In the genomic region with DNA sequence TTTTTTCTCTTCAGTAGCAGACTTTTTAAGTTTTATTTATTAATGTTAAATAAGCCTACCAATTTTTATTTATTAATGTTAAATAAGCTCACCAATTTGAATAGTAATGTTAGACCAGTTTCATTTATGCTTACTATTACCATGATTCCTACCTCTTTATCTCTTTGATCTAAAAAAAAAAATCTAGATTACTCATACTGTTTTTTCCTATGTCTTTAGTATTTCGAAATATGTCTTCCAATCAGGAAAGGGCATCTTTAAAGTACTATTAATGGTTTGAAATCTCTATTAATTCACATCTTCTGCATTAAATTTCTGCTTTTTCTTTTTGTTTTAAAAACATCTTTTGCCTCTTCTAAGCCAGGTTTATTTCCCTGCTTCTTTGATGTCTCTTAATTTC, we compare ENCODE assay signal across 20 cellular contexts. TPM values are rescaled to one million over a fixed set of nuclear protein-coding genes. Genes with fewer than 3 reads are reported as not detected.
DNase-seq lines count a peak whose midpoint lies in the region; ATAC-seq, FAIRE-seq and TF ChIP-seq lines count a peak whose summit lies in the region.
"Had no signal": no experiment of that assay in that cellular context is flagged by ENCODE, and none has a peak within 500 bp of the region (broad histone marks: within the 10 kb centered on the region; RNA-seq: fewer than 3 reads in every experiment).

No MANE protein-coding gene starts in this region.

- H2BK15ac ChIP-seq in mesenchymal stem cell (ENCODE audit: low read depth, poor library complexity, severe bottlenecking): no peak overlapping the region

- no peaks in the 10 kb centered on the region for H3K9me3 ChIP-seq in mesenchymal stem cell (ENCODE audit: control insufficient read depth, low read length)
- H3K9me3 ChIP-seq: esophagus squamous epithelium, heart right ventricle, thoracic aorta had no signal

- no CpG with 5 or more reads among the region's 1 CpG for WGBS in mesenchymal stem cell

- no peak overlapping the region for H3K4me3 ChIP-seq in mesenchymal stem cell (ENCODE audit: insufficient read depth in 1 of 2, low read depth in 1 of 2, low read length in 2 of 2)
- H3K4me3 ChIP-seq: esophagus squamous epithelium, heart right ventricle, lung, thoracic aorta had no signal

- peak overlapping the region; percentile 35 for H3K27ac Mint-ChIP-seq in central memory CD8-positive, alpha-beta T cell (ENCODE audit: low read depth)
- H3K27ac Mint-ChIP-seq in chondrocyte (ENCODE audit: unreplicated experiment): no peak overlapping the region
- H3K27ac Mint-ChIP-seq: activated naive CD4-positive, alpha-beta T cell treated with anti-CD3 and anti-CD28 coated beads, Interleukin-2, amount 50 U/mL, for 24 hours had no signal

- H3K27me3 ChIP-seq in mesenchymal stem cell (ENCODE audit: control insufficient read depth in 1 of 2, insufficient read depth in 1 of 2, low read length in 2 of 2): no peaks in the 10 kb centered on the region
- H3K27me3 ChIP-seq: brain microvascular endothelial cell, esophagus squamous epithelium, heart right ventricle had no signal

- H2BK5ac ChIP-seq in mesenchymal stem cell (ENCODE audit: low read depth, low read length, poor library complexity, severe bottlenecking): no peak overlapping the region

- peaks cover 27% of the 10 kb centered on the region for H3K36me3 Mint-ChIP-seq in central memory CD8-positive, alpha-beta T cell (ENCODE audit: insufficient read depth)
- peaks cover 31% of the 10 kb centered on the region for H3K36me3 Mint-ChIP-seq in chondrocyte (ENCODE audit: low read depth)

- H3K4ac ChIP-seq in mesenchymal stem cell (ENCODE audit: low read depth in 1 of 2, low read length in 2 of 2): no peak overlapping the region

- H3K4me1 ChIP-seq in mesenchymal stem cell (ENCODE audit: control insufficient read depth, insufficient read depth, low read depth, low read length): no peaks in the 10 kb centered on the region
- H3K4me1 ChIP-seq: esophagus squamous epithelium, heart right ventricle had no signal

- H3K23ac ChIP-seq in mesenchymal stem cell (ENCODE audit: low read length in 2 of 2): no peak overlapping the region

- no peak for ATAC-seq in central memory CD8-positive, alpha-beta T cell (replicated peaks; ENCODE audit: extremely low read depth, poor library complexity, severe bottlenecking)
- ATAC-seq: activated T-cell treated with anti-CD3 and anti-CD28 coated beads, Interleukin-2, amount 50 U/mL, for 4 hours; heart right ventricle; right cardiac atrium had no signal

- no peak overlapping the region for H4K8ac ChIP-seq in mesenchymal stem cell (ENCODE audit: low read length)

- H3K9ac ChIP-seq in mesenchymal stem cell (ENCODE audit: low read length): no peak overlapping the region

- H2AK5ac ChIP-seq in mesenchymal stem cell (ENCODE audit: low read length, severe bottlenecking): no peak overlapping the region

- H3K9me3 Mint-ChIP-seq in central memory CD8-positive, alpha-beta T cell: no peaks in the 10 kb centered on the region
- no peaks in the 10 kb centered on the region for H3K9me3 Mint-ChIP-seq in chondrocyte (ENCODE audit: low read depth)
- H3K9me3 Mint-ChIP-seq: activated naive CD4-positive, alpha-beta T cell treated with anti-CD3 and anti-CD28 coated beads, Interleukin-2, amount 50 U/mL, for 24 hours; activated T-cell treated with anti-CD3 and anti-CD28 coated beads, Interleukin-2, amount 50 U/mL, for 4 hours had no signal

- H3K4me1 Mint-ChIP-seq in central memory CD8-positive, alpha-beta T cell: no peaks in the 10 kb centered on the region
- H3K4me1 Mint-ChIP-seq in chondrocyte (ENCODE audit: low read depth): no peaks in the 10 kb centered on the region

- no peak overlapping the region for H3K4me3 Mint-ChIP-seq in central memory CD8-positive, alpha-beta T cell
- no peak overlapping the region for H3K4me3 Mint-ChIP-seq in chondrocyte (ENCODE audit: unreplicated experiment)
- H3K4me3 Mint-ChIP-seq: activated naive CD4-positive, alpha-beta T cell treated with anti-CD3 and anti-CD28 coated beads, Interleukin-2, amount 50 U/mL, for 24 hours; activated T-cell treated with anti-CD3 and anti-CD28 coated beads, Interleukin-2, amount 50 U/mL, for 4 hours had no signal

- no peak for FAIRE-seq in D721Med (lab: Jason Lieb, UNC)

- H3K14ac ChIP-seq in mesenchymal stem cell (ENCODE audit: low read length in 2 of 2): no peak overlapping the region

- peaks cover 19 to 47% of the 10 kb centered on the region in 2 experiments for H3K36me3 ChIP-seq in mesenchymal stem cell (ENCODE audit: control insufficient read depth in 1 of 2, insufficient read depth in 2 of 2, low read depth in 1 of 2, low read length in 2 of 2)

- H3K18ac ChIP-seq in mesenchymal stem cell (ENCODE audit: low read depth in 1 of 2, low read length in 2 of 2): no peak overlapping the region

- DNase-seq in EH (ENCODE audit: low read depth): peak; percentile 35
- peak; percentile 2 for DNase-seq in LHCN-M2 (ENCODE audit: low read depth)
- DNase-seq in central memory CD8-positive, alpha-beta T cell (ENCODE audit: low spot score in 2 of 2): no peak
- DNase-seq in mesenchymal stem cell: peak; percentile 38
- no peak for DNase-seq in D721Med (ENCODE audit: insufficient read length, low spot score)
- DNase-seq in DMS 273 (lab: John Stamatoyannopoulos, UW; ENCODE audit: unreplicated experiment): no peak
- no peak for DNase-seq in chondrocyte (ENCODE audit: low spot score)
- DNase-seq: activated T-cell treated with anti-CD3 and anti-CD28 coated beads, Interleukin-2, amount 50 U/mL, for 4 hours; AML-193; brain microvascular endothelial cell; esophagus squamous epithelium; GOT3; heart right ventricle; NCI-H774; nucleus accumbens; right cardiac atrium; T1000 had no signal

- no peak overlapping the region for H2AFZ ChIP-seq in mesenchymal stem cell (ENCODE audit: low read depth, low read length)

- no peak overlapping the region for H2BK12ac ChIP-seq in mesenchymal stem cell (ENCODE audit: low read length in 2 of 2)

- no peak overlapping the region for H3K4me2 ChIP-seq in mesenchymal stem cell (ENCODE audit: low read length, poor library complexity, severe bottlenecking)

- peaks cover 15% of the 10 kb centered on the region for H3K79me1 ChIP-seq in mesenchymal stem cell (replicated peaks; ENCODE audit: low read length, poor library complexity, severe bottlenecking)

- H3K27me3 Mint-ChIP-seq in central memory CD8-positive, alpha-beta T cell: no peaks in the 10 kb centered on the region
- H3K27me3 Mint-ChIP-seq in chondrocyte (ENCODE audit: low read depth): no peaks in the 10 kb centered on the region
- H3K27me3 Mint-ChIP-seq: activated naive CD4-positive, alpha-beta T cell treated with anti-CD3 and anti-CD28 coated beads, Interleukin-2, amount 50 U/mL, for 24 hours had no signal

- TF ChIP-seq CTCF in D721Med (IDR thresholded peaks at IDR 0.05; ENCODE audit: insufficient read depth, missing control alignments) (no peak), chondrocyte (IDR thresholded peaks at IDR 0.05) (no peak)

- no peak overlapping the region for H2BK120ac ChIP-seq in mesenchymal stem cell (ENCODE audit: low read depth, low read length)

- no peak overlapping the region for H3K27ac ChIP-seq in mesenchymal stem cell (ENCODE audit: low read length, poor library complexity, severe bottlenecking)
- H3K27ac ChIP-seq: brain microvascular endothelial cell, esophagus squamous epithelium, heart right ventricle, thoracic aorta had no signal

- H4K91ac ChIP-seq in mesenchymal stem cell (ENCODE audit: low read length): no peak overlapping the region

RNA-seq across cellular contexts. Expression of a gene that starts 27.5 kb away (rescaled TPM):
- 18.3 and 20.7 TPM in 2 replicates for total RNA-seq in LHCN-M2 (2014; rRNA removed)
- polyA plus RNA-seq in LHCN-M2 (2012): 7.4 TPM
- 9.1 TPM for polyA plus RNA-seq in mesenchymal stem cell (2013, experiment 1 of 2)
- polyA plus RNA-seq in mesenchymal stem cell (2013, experiment 2 of 2): 8.2 TPM
- 24.9 to 36.6 TPM (median 27.2 TPM) in 3 replicates for total RNA-seq in chondrocyte

Comparison
In these comparisons a context has a peak if more than half of its experiments do, and no peak if none do; other contexts are left out.
1. DNase-seq: peak in EH (single experiment), LHCN-M2 (single experiment) and mesenchymal stem cell (single experiment); none in central memory CD8-positive, alpha-beta T cell (0 of 2), D721Med (single experiment), DMS 273 (single experiment) and chondrocyte (single experiment).